8 cellular contexts compared by ENCODE assay signal in genomic region chr13:52738719-52739467, GRCh38. TPM values are rescaled to one million over a fixed set of nuclear protein-coding genes. Genes with fewer than 3 reads are reported as not detected.
DNase-seq lines count a peak whose midpoint lies in the region; ATAC-seq and TF ChIP-seq lines count a peak whose summit lies in the region.

No MANE protein-coding gene starts in this region.

- no peaks in the 10 kb centered on the region for H3K36me3 Mint-ChIP-seq in activated CD8-positive, alpha-beta T cell treated with anti-CD3 and anti-CD28 coated beads, Interleukin-2, amount 10 ng/mL, durations not matched to agents 7 days and 5 days (ENCODE audit: low read depth)
- no peaks in the 10 kb centered on the region for H3K36me3 Mint-ChIP-seq in progenitor cell of endocrine pancreas (ENCODE audit: insufficient read depth)

- H3K36me3 ChIP-seq in PC-9 (ENCODE audit: low read depth): no peaks in the 10 kb centered on the region

- no peaks in the 10 kb centered on the region for H3F3A ChIP-seq in PC-9 (ENCODE audit: insufficient read depth, low read depth)

- no peak overlapping the region for H3K4me3 ChIP-seq in PC-9

- no peak overlapping the region for H2AFZ ChIP-seq in PC-9

- DNase-seq in stimulated activated CD4-positive, alpha-beta T cell treated with anti-CD3 and anti-CD28 coated beads, Interleukin-12 subunit alpha, Interleukin-12 subunit beta, amount 100 ng/mL, for 4 hours: peak; percentile 10
- no peak for DNase-seq in stimulated activated CD4-positive, alpha-beta T cell treated with anti-CD3 and anti-CD28 coated beads, Interleukin-4, amount 100 ng/mL, for 24 hours
- peak; percentile 30 for DNase-seq in activated CD8-positive, alpha-beta T cell treated with anti-CD3 and anti-CD28 coated beads, Interleukin-2, amount 10 ng/mL, durations not matched to agents 7 days and 5 days
- peak; percentile 54 for DNase-seq in germinal center (ENCODE audit: low spot score)
- peak; percentile 63 for DNase-seq in progenitor cell of endocrine pancreas (ENCODE audit: low spot score, unreplicated experiment)
- DNase-seq in PC-9: no peak
- DNase-seq in RPMI8226: no peak
- DNase-seq in hepatic stellate cell (ENCODE audit: low spot score): no peak

- H3K79me2 ChIP-seq in PC-9 (ENCODE audit: low read depth): no peaks in the 10 kb centered on the region

- H3K4me3 Mint-ChIP-seq in activated CD8-positive, alpha-beta T cell treated with anti-CD3 and anti-CD28 coated beads, Interleukin-2, amount 10 ng/mL, durations not matched to agents 7 days and 5 days: no peak overlapping the region
- peak overlapping the region; percentile 72 for H3K4me3 Mint-ChIP-seq in progenitor cell of endocrine pancreas (ENCODE audit: low read depth)

- POLR2A ChIA-PET in activated CD8-positive, alpha-beta T cell treated with anti-CD3 and anti-CD28 coated beads, Interleukin-2, amount 10 ng/mL, durations not matched to agents 7 days and 5 days (lab: Charles Lee): no interaction called here
- POLR2A ChIA-PET in PC-9 (lab: Charles Lee; ENCODE audit: unreplicated experiment): no interaction called here

- H3K4me2 ChIP-seq in PC-9: no peak overlapping the region

- TF ChIP-seq CTCF in progenitor cell of endocrine pancreas (IDR thresholded peaks at IDR 0.05; ENCODE audit: unreplicated experiment): peak; percentile 79
- TF ChIP-seq CTCF in PC-9 (conservative IDR thresholded peaks at IDR 0.05): no peak

- H3K27me3 ChIP-seq in PC-9 (ENCODE audit: insufficient read depth, low read depth): peaks cover 27% of the 10 kb centered on the region

- H4K20me1 ChIP-seq in PC-9 (ENCODE audit: insufficient read depth): no peaks in the 10 kb centered on the region

- intact Hi-C loops in PC-9 (cut with micrococcal nuclease; ENCODE audit: unreplicated experiment): no loop called here

- H3K4me1 ChIP-seq in PC-9 (replicated peaks; ENCODE audit: insufficient read depth): no peaks in the 10 kb centered on the region

- H3K27ac ChIP-seq in PC-9: no peak overlapping the region

- peaks cover 7% of the 10 kb centered on the region for H3K4me1 Mint-ChIP-seq in activated CD8-positive, alpha-beta T cell treated with anti-CD3 and anti-CD28 coated beads, Interleukin-2, amount 10 ng/mL, durations not matched to agents 7 days and 5 days (ENCODE audit: low read depth)
- H3K4me1 Mint-ChIP-seq in progenitor cell of endocrine pancreas (ENCODE audit: low read depth): peaks cover 6% of the 10 kb centered on the region

- H3K9me3 Mint-ChIP-seq in activated CD8-positive, alpha-beta T cell treated with anti-CD3 and anti-CD28 coated beads, Interleukin-2, amount 10 ng/mL, durations not matched to agents 7 days and 5 days (ENCODE audit: insufficient read depth): no peaks in the 10 kb centered on the region
- no peaks in the 10 kb centered on the region for H3K9me3 Mint-ChIP-seq in progenitor cell of endocrine pancreas (ENCODE audit: low read depth)

- H3K9me3 ChIP-seq in PC-9 (ENCODE audit: insufficient read depth, low read depth): no peaks in the 10 kb centered on the region

- CTCF ChIA-PET in activated CD8-positive, alpha-beta T cell treated with anti-CD3 and anti-CD28 coated beads, Interleukin-2, amount 10 ng/mL, durations not matched to agents 7 days and 5 days (lab: Charles Lee): interaction anchor here (1.0 to 1.7 kb wide), 4 partner anchors 12 to 87 kb away, joined by 3 to 6 read pairs (median 3); partner anchors contain the start of gene SUGT1
- CTCF ChIA-PET in PC-9 (lab: Charles Lee): no interaction called here

- H3K27me3 Mint-ChIP-seq in activated CD8-positive, alpha-beta T cell treated with anti-CD3 and anti-CD28 coated beads, Interleukin-2, amount 10 ng/mL, durations not matched to agents 7 days and 5 days (ENCODE audit: low read depth): peaks cover 47% of the 10 kb centered on the region
- peaks cover 49% of the 10 kb centered on the region for H3K27me3 Mint-ChIP-seq in progenitor cell of endocrine pancreas

- no TSS peak for BruUV-seq in PC-9 (replicated peaks; lab: Mats Ljungman, UMichigan)

- no peak overlapping the region for H3K27ac Mint-ChIP-seq in activated CD8-positive, alpha-beta T cell treated with anti-CD3 and anti-CD28 coated beads, Interleukin-2, amount 10 ng/mL, durations not matched to agents 7 days and 5 days
- no peak overlapping the region for H3K27ac Mint-ChIP-seq in progenitor cell of endocrine pancreas

- no peaks in the 10 kb centered on the region; the same call in 1 of the 2 replicates for H3K9me2 ChIP-seq in PC-9 (ENCODE audit: insufficient read depth)

- peak; percentile 72 for ATAC-seq in activated CD8-positive, alpha-beta T cell treated with anti-CD3 and anti-CD28 coated beads, Interleukin-2, amount 10 ng/mL, durations not matched to agents 7 days and 5 days

RNA-seq across cellular contexts. Expression of gene CNMD, which starts 0.7 kb away (rescaled TPM):
- total RNA-seq in activated CD8-positive, alpha-beta T cell treated with anti-CD3 and anti-CD28 coated beads, Interleukin-2, amount 10 ng/mL, durations not matched to agents 7 days and 5 days: not detected
- 1.1 and 1.2 TPM in 2 replicates for total RNA-seq in progenitor cell of endocrine pancreas
- total RNA-seq in PC-9 (2021): not detected in 2 replicates

Comparison
In these comparisons a context has a peak if more than half of its experiments do, and no peak if none do; other contexts are left out.
1. DNase-seq: peak in stimulated activated CD4-positive, alpha-beta T cell treated with anti-CD3 and anti-CD28 coated beads, Interleukin-12 subunit alpha, Interleukin-12 subunit beta, amount 100 ng/mL, for 4 hours (single experiment), activated CD8-positive, alpha-beta T cell treated with anti-CD3 and anti-CD28 coated beads, Interleukin-2, amount 10 ng/mL, durations not matched to agents 7 days and 5 days (single experiment), germinal center (single experiment) and progenitor cell of endocrine pancreas (single experiment); none in stimulated activated CD4-positive, alpha-beta T cell treated with anti-CD3 and anti-CD28 coated beads, Interleukin-4, amount 100 ng/mL, for 24 hours (single experiment), PC-9 (0 of 2), RPMI8226 (single experiment) and hepatic stellate cell (single experiment).